In genomic region chr18:23964282-23965238, GRCh38 we compare ENCODE assay signal across 8 cellular contexts. TPM values are rescaled to one million over a fixed set of nuclear protein-coding genes. Genes with fewer than 3 reads are reported as not detected.
DNase-seq lines count a peak whose midpoint lies in the region; ATAC-seq and TF ChIP-seq lines count a peak whose summit lies in the region.

No MANE protein-coding gene starts in this region.

- peaks cover 37% of the 10 kb centered on the region for H3K27me3 Mint-ChIP-seq in T-helper 2 cell treated with Interferon-gamma antibody and Interleukin-4, amounts not matched to agents 5 μg/mL and 100 μg/mL, for 36 hours (ENCODE audit: low read depth)

- TF ChIP-seq CTCF in HCT116 (IDR thresholded peaks at IDR 0.05 in 2 of 3, conservative IDR thresholded peaks at IDR 0.05 in 1 of 3; ENCODE audit: borderline replicate concordance in 1 of 3, insufficient read depth in 1 of 3, low read depth in 2 of 3, low read length in 2 of 3), result no peak
- TF ChIP-seq CTCF in body of pancreas (IDR thresholded peaks at IDR 0.05), result peak in 1 of 7 experiments; percentile 7

- peak overlapping the region; percentile 16 to 27; a peak in 3 of 4 replicates for H3K4me3 ChIP-seq in HCT116 (replicated peaks in 1 of 2; ENCODE audit: low read depth in 1 of 2, low read length in 2 of 2)
- H3K4me3 ChIP-seq in body of pancreas, result no peak overlapping the region

- BruUV-seq in HCT116 (replicated peaks; lab: Mats Ljungman, UMichigan), result no TSS peak

- H3K4me1 ChIP-seq in HCT116 (ENCODE audit: control insufficient read depth in 1 of 2, insufficient read depth in 2 of 2, low read length in 2 of 2) (peaks cover 0 to 7% of the 10 kb centered on the region in 2 experiments; a peak in 1 of 4 replicates), body of pancreas (peaks cover 31% of the 10 kb centered on the region)

- no peak overlapping the region for H3K9ac ChIP-seq in HCT116 (ENCODE audit: low read length)

- H3K79me2 ChIP-seq in HCT116 (ENCODE audit: insufficient read depth, low read length), result no peaks in the 10 kb centered on the region

- WGBS in body of pancreas, 2 donors, result 70 to 72% methylated on average over 11 of the region's 11 CpGs

- H3K36me3 ChIP-seq in HCT116 (ENCODE audit: control insufficient read depth in 1 of 2, insufficient read depth in 2 of 2, low read length in 2 of 2) (no peaks in the 10 kb centered on the region), body of pancreas (replicated peaks in 1 of 2; ENCODE audit: insufficient read depth in 1 of 2, low read depth in 2 of 2) (no peaks in the 10 kb centered on the region)

- CTCF ChIA-PET in HCT116 (lab: Charles Lee), result no interaction called here

- H3K4me2 ChIP-seq in HCT116 (ENCODE audit: low read length), result peak overlapping the region; percentile 41

- H3K27ac Mint-ChIP-seq in T-helper 2 cell treated with Interferon-gamma antibody and Interleukin-4, amounts not matched to agents 5 μg/mL and 100 μg/mL, for 36 hours, result peak overlapping the region; percentile 74

- H3K4me1 Mint-ChIP-seq in T-helper 2 cell treated with Interferon-gamma antibody and Interleukin-4, amounts not matched to agents 5 μg/mL and 100 μg/mL, for 36 hours (ENCODE audit: low read depth), result peaks cover 30% of the 10 kb centered on the region

- H3K4me3 Mint-ChIP-seq in T-helper 2 cell treated with Interferon-gamma antibody and Interleukin-4, amounts not matched to agents 5 μg/mL and 100 μg/mL, for 36 hours, result no peak overlapping the region

- H3K9me3 Mint-ChIP-seq in T-helper 2 cell treated with Interferon-gamma antibody and Interleukin-4, amounts not matched to agents 5 μg/mL and 100 μg/mL, for 36 hours, result no peaks in the 10 kb centered on the region

- TF ChIP-seq RAD21 in HCT116 (IDR thresholded peaks at IDR 0.05; ENCODE audit: low read depth), result no peak

- H4K20me1 ChIP-seq in HCT116 (ENCODE audit: insufficient read depth), result no peaks in the 10 kb centered on the region

- TF ChIP-seq POLR2A in HCT116 (IDR thresholded peaks at IDR 0.05; ENCODE audit: borderline replicate concordance, extremely low read depth, insufficient read depth, insufficient read length) (no peak), body of pancreas (IDR thresholded peaks at IDR 0.05) (no peak)

- POLR2A ChIA-PET in HCT116 (lab: Charles Lee), result no interaction called here

- H3K27me3 ChIP-seq in HCT116 (ENCODE audit: insufficient read depth, low read length), result no peaks in the 10 kb centered on the region; the same call in 1 of the 2 replicates
- no peaks in the 10 kb centered on the region for H3K27me3 ChIP-seq in body of pancreas

- DNase-seq in HCT116 (ENCODE audit: low read depth, low spot score) (peak; percentile 55), body of pancreas (peak in 3 of 4 donors; percentile 25 to 37 (median 31)), NCI-H510A treated with DMSO at 0.1 percent for 48 hours (lab: John Stamatoyannopoulos, UW) (no peak), caudate nucleus (lab: John Stamatoyannopoulos, UW) (no peak)
- DNase-seq in T-helper 2 cell treated with Interferon-gamma antibody and Interleukin-4, amounts not matched to agents 5 μg/mL and 100 μg/mL, for 36 hours (ENCODE audit: low spot score), result no peak
- DNase-seq in stimulated activated CD4-positive, alpha-beta T cell treated with anti-CD3 and anti-CD28 coated beads, Interleukin-15, amount 100 ng/mL, for 24 hours, result peak; percentile 58

- no peaks in the 10 kb centered on the region for H3K9me2 ChIP-seq in HCT116 (ENCODE audit: insufficient read depth)

- H3K9me3 ChIP-seq in HCT116 (ENCODE audit: control insufficient read depth in 1 of 2, insufficient read depth in 1 of 2, low read depth in 1 of 2, low read length in 2 of 2) (no peaks in the 10 kb centered on the region), body of pancreas (no peaks in the 10 kb centered on the region)

- no peaks in the 10 kb centered on the region for H3K36me3 Mint-ChIP-seq in T-helper 2 cell treated with Interferon-gamma antibody and Interleukin-4, amounts not matched to agents 5 μg/mL and 100 μg/mL, for 36 hours (ENCODE audit: low read depth)

- H3K27ac ChIP-seq in HCT116 (ENCODE audit: low read depth, low read length), result peak overlapping the region; percentile 49
- peak overlapping the region in 3 of 4 donors; percentile 73 to 75 (median 74) for H3K27ac ChIP-seq in body of pancreas
- H3K27ac ChIP-seq in caudate nucleus (ENCODE audit: low read depth, low read length), result no peak overlapping the region

- peak overlapping the region; percentile 86 for H2AFZ ChIP-seq in HCT116 (ENCODE audit: low read depth, low read length, poor library complexity, severe bottlenecking)

- intact Hi-C loops in HCT116 (cut with micrococcal nuclease) (no loop called here), body of pancreas (cut with DNase I) (no loop called here)

- RAD21 ChIA-PET in HCT116 (lab: Charles Lee; ENCODE audit: low non-redundant PET in 1 of 2, low total read pairs in 2 of 2, uncharacterized antibody in 2 of 2, unreplicated experiment in 2 of 2), result no interaction called here

- ATAC-seq in HCT116 (peak; percentile 76), body of pancreas (peak; percentile 64), GM19324 (IDR thresholded peaks at IDR 0.05; ENCODE audit: low FRiP score, unreplicated experiment) (no peak), HG03135 (IDR thresholded peaks at IDR 0.05; ENCODE audit: unreplicated experiment) (no peak)

TF ChIP-seq in HCT116, 20 proteins besides CTCF, POLR2A, EP300 and RAD21 (continues in another document):
- TF ChIP-seq SIN3A (IDR thresholded peaks at IDR 0.05; ENCODE audit: low read depth) (no peak), EZH2phosphoT487 (IDR thresholded peaks at IDR 0.05; ENCODE audit: borderline replicate concordance) (no peak), CBX3 (IDR thresholded peaks at IDR 0.05; ENCODE audit: low read depth) (no peak), JUND (IDR thresholded peaks at IDR 0.05) (no peak), SRF (IDR thresholded peaks at IDR 0.05; ENCODE audit: low read depth) (no peak), YY1 (IDR thresholded peaks at IDR 0.05; ENCODE audit: extremely low read depth, insufficient replicate concordance, low read depth, low read length) (peak; percentile 92), MAX (IDR thresholded peaks at IDR 0.05) (0 out of 2 replicates have a peak, but pooled peaks have one; percentile 20), ELF1 (IDR thresholded peaks at IDR 0.05; ENCODE audit: borderline replicate concordance, low read depth) (no peak), TCF7L2 (IDR thresholded peaks at IDR 0.05; ENCODE audit: borderline replicate concordance, extremely low read depth, insufficient read depth, insufficient read length) (no peak), ZNF274 (IDR thresholded peaks at IDR 0.05; ENCODE audit: low read depth, low read length) (no peak), EZH2 (IDR thresholded peaks at IDR 0.05) (no peak), EGR1 (IDR thresholded peaks at IDR 0.05; ENCODE audit: low read depth) (no peak), REST (IDR thresholded peaks at IDR 0.05; ENCODE audit: low read depth) (no peak), ATF3 (IDR thresholded peaks at IDR 0.05) (no peak), ZBTB33 (IDR thresholded peaks at IDR 0.05; ENCODE audit: extremely low read depth, insufficient replicate concordance, low read length) (no peak), CEBPB (IDR thresholded peaks at IDR 0.05; ENCODE audit: low read depth) (no peak)

RNA-seq across cellular contexts. Expression of gene TTC39C, which starts 50.0 kb away (rescaled TPM):
- total RNA-seq in HCT116 (2021; ENCODE audit: unreplicated experiment), result 24.8 TPM
- 10.2 and 11.7 TPM in 2 replicates for polyA plus RNA-seq in HCT116 (2012)
- total RNA-seq in body of pancreas, result 10 to 100 TPM; 20.1 to 21.8 TPM

Comparison
In these comparisons a context has a peak if more than half of its experiments do, and no peak if none do; other contexts are left out.
1. ATAC-seq: peak in HCT116 (single experiment) and body of pancreas (single experiment); none in GM19324 (single experiment) and HG03135 (single experiment).
2. DNase-seq: peak in HCT116 (single experiment), body of pancreas (3 of 4) and stimulated activated CD4-positive, alpha-beta T cell treated with anti-CD3 and anti-CD28 coated beads, Interleukin-15, amount 100 ng/mL, for 24 hours (single experiment); none in T-helper 2 cell treated with Interferon-gamma antibody and Interleukin-4, amounts not matched to agents 5 μg/mL and 100 μg/mL, for 36 hours (single experiment), NCI-H510A treated with DMSO at 0.1 percent for 48 hours (single experiment) and caudate nucleus (0 of 61).
3. H3K4me3 ChIP-seq: peak in HCT116 (2 of 2); none in body of pancreas (0 of 2).